ENCODE assay signal across 16 cellular contexts in the genomic region with DNA sequence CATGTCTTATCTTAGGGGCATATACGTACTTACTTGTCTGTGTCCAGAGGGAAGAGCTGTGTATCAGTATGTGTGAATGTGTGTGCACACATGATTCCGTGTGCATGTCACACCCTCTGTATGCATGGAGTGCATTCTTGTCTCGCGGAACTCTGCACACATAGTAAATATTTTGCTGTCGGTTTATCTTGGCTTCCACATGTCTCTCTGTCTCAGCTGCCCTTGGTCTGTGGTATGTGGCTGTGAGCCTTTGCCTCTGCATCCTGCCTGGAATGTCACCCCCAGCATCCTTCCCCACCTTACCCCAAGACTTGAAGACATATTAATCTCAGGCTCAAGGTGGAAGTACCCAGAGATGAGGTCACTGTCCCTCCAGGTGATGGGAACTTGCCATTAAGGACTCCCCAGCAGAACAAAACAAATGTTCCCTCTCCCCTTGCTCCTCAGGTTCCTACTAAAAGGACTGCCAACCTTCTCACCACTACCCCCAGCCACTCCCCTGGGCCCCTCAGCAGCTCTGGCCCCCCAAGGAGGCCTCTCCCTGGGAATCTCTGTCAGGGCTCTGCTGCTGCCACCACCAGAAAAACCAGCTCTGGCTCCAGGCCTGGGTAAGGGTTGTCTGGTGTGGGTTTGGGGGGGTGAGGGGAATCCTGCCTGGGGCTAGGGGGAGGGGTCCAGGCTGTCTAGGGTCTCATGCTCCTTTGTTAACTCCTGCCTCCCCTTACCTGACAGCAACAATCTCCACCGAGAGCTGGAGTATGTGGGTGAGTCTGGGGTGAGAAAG. TPM values are rescaled to one million over a fixed set of nuclear protein-coding genes. Genes with fewer than 3 reads are reported as not detected.
A peak's percentile ranks its signal among the peaks of the same experiment; 100 is the strongest.
DNase-seq lines count a peak whose midpoint lies in the region; ATAC-seq, FAIRE-seq and TF ChIP-seq lines count a peak whose summit lies in the region.
"Had no signal": no experiment of that assay in that cellular context is flagged by ENCODE, and none has a peak within 500 bp of the region (broad histone marks: within the 10 kb centered on the region; RNA-seq: fewer than 3 reads in every experiment).

No MANE protein-coding gene starts in this region.

- DNase-seq in GM23248, result no peak
- peak; percentile 39 for DNase-seq in astrocyte (ENCODE audit: low read depth)
- DNase-seq in fibroblast of the aortic adventitia (ENCODE audit: low read depth), result peak; percentile 45
- peak; percentile 61 for DNase-seq in prostate gland (ENCODE audit: low spot score)
- DNase-seq in iPS-NIHi7 (ENCODE audit: extremely low spot score), result no peak
- DNase-seq in NCI-H128 (lab: John Stamatoyannopoulos, UW; ENCODE audit: unreplicated experiment), result no peak
- no peak for DNase-seq in effector memory CD8-positive, alpha-beta T cell
- no peak for DNase-seq in NOMO-1 treated with dmso at 0.1 percent for 144 hours (lab: John Stamatoyannopoulos, UW; ENCODE audit: unreplicated experiment)
- DNase-seq: NCI-H1694 had no signal

- H4K20me1 ChIP-seq in GM23248 (ENCODE audit: insufficient read depth), result no peaks in the 10 kb centered on the region
- H4K20me1 ChIP-seq in astrocyte (ENCODE audit: insufficient read depth, low read length), result no peaks in the 10 kb centered on the region

- H3K4me1 ChIP-seq in GM23248 (ENCODE audit: insufficient read depth) (peaks cover 70% of the 10 kb centered on the region), astrocyte (ENCODE audit: insufficient read depth, low read length) (peaks cover 35% of the 10 kb centered on the region), prostate gland (replicated peaks) (peaks cover 6% of the 10 kb centered on the region)

- H3K9me3 ChIP-seq in GM23248 (ENCODE audit: low read depth), result no peaks in the 10 kb centered on the region
- no peaks in the 10 kb centered on the region for H3K9me3 ChIP-seq in astrocyte (ENCODE audit: insufficient read depth, low read depth, low read length)
- no peaks in the 10 kb centered on the region for H3K9me3 ChIP-seq in prostate gland
- H3K9me3 ChIP-seq: heart right ventricle had no signal

- 0 out of 2 replicates have a peak overlapping the region, but pooled peaks have one; percentile 17 for H3K9ac ChIP-seq in GM23248
- peak overlapping the region; percentile 38 for H3K9ac ChIP-seq in astrocyte (ENCODE audit: low read length)

- H3K27ac Mint-ChIP-seq in astrocyte (ENCODE audit: unreplicated experiment), result peak overlapping the region; percentile 89
- no peak overlapping the region for H3K27ac Mint-ChIP-seq in effector memory CD8-positive, alpha-beta T cell
- H3K27ac Mint-ChIP-seq: activated naive CD4-positive, alpha-beta T cell treated with anti-CD3 and anti-CD28 coated beads, Interleukin-2, amount 50 U/mL, for 24 hours; stimulated activated effector memory CD8-positive, alpha-beta T cell treated with anti-CD3 and anti-CD28 coated beads, Interleukin-12 subunit alpha, Interleukin-12 subunit beta, amount 100 ng/mL, for 72 hours had no signal

- peaks cover 3% of the 10 kb centered on the region for H3K9me3 Mint-ChIP-seq in astrocyte (ENCODE audit: unreplicated experiment)
- no peaks in the 10 kb centered on the region for H3K9me3 Mint-ChIP-seq in effector memory CD8-positive, alpha-beta T cell
- H3K9me3 Mint-ChIP-seq: activated naive CD4-positive, alpha-beta T cell treated with anti-CD3 and anti-CD28 coated beads, Interleukin-2, amount 50 U/mL, for 24 hours; stimulated activated effector memory CD8-positive, alpha-beta T cell treated with anti-CD3 and anti-CD28 coated beads, Interleukin-12 subunit alpha, Interleukin-12 subunit beta, amount 100 ng/mL, for 72 hours had no signal

- TF ChIP-seq POLR2A in prostate gland (IDR thresholded peaks at IDR 0.05), result peak; percentile 14

- H3K27me3 Mint-ChIP-seq in astrocyte (ENCODE audit: low read depth, unreplicated experiment), result no peaks in the 10 kb centered on the region
- H3K27me3 Mint-ChIP-seq in effector memory CD8-positive, alpha-beta T cell, result peaks cover 6 to 11% of the 10 kb centered on the region in 2 donors
- H3K27me3 Mint-ChIP-seq: activated naive CD4-positive, alpha-beta T cell treated with anti-CD3 and anti-CD28 coated beads, Interleukin-2, amount 50 U/mL, for 24 hours had no signal

- in situ Hi-C loops in GM23248 (cut with MboI), result no loop called here

- peak overlapping the region; percentile 88 for H3K27ac ChIP-seq in GM23248
- H3K27ac ChIP-seq in astrocyte (ENCODE audit: low read depth, low read length), result peak overlapping the region; percentile 58
- H3K27ac ChIP-seq in prostate gland, result peak overlapping the region; percentile 72 to 79

- H3F3A ChIP-seq in GM23248 (ENCODE audit: insufficient read depth), result peaks cover 43% of the 10 kb centered on the region

- FAIRE-seq in astrocyte (lab: Jason Lieb, UNC), result no peak

- intact Hi-C loops in prostate gland (cut with DNase I), result no loop called here

- H3K36me3 Mint-ChIP-seq in astrocyte (ENCODE audit: low read depth, unreplicated experiment), result no peaks in the 10 kb centered on the region
- no peaks in the 10 kb centered on the region for H3K36me3 Mint-ChIP-seq in effector memory CD8-positive, alpha-beta T cell (ENCODE audit: insufficient read depth)
- H3K36me3 Mint-ChIP-seq: activated naive CD4-positive, alpha-beta T cell treated with anti-CD3 and anti-CD28 coated beads, Interleukin-2, amount 50 U/mL, for 24 hours; stimulated activated effector memory CD8-positive, alpha-beta T cell treated with anti-CD3 and anti-CD28 coated beads, Interleukin-12 subunit alpha, Interleukin-12 subunit beta, amount 100 ng/mL, for 72 hours had no signal

- TF ChIP-seq CTCF in astrocyte (IDR thresholded peaks at IDR 0.05; ENCODE audit: insufficient read depth, low read depth, low read length) (no peak), fibroblast of the aortic adventitia (IDR thresholded peaks at IDR 0.05; ENCODE audit: insufficient read depth, low read length) (no peak), prostate gland (IDR thresholded peaks at IDR 0.05) (no peak)

- H3K4me2 ChIP-seq in GM23248 (ENCODE audit: unreplicated experiment) (peak overlapping the region; percentile 42), astrocyte (ENCODE audit: low read length) (peak overlapping the region; percentile 55)

- WGBS in GM23248 (ENCODE audit: low coverage in 1 of 2, low lambda C conversion rate in 2 of 2, missing lambda C conversion rate in 2 of 2), 2 experiments, result 71 to 78% methylated on average over 5 to 6 of the region's 6 CpGs
- 52% methylated on average over 6 of the region's 6 CpGs for WGBS in prostate gland

- H3K4me1 Mint-ChIP-seq in astrocyte (ENCODE audit: low read depth, unreplicated experiment), result peaks cover 71% of the 10 kb centered on the region
- H3K4me1 Mint-ChIP-seq in effector memory CD8-positive, alpha-beta T cell (ENCODE audit: low read depth in 2 of 2), result peaks cover 0 to 2% of the 10 kb centered on the region in 2 donors
- H3K4me1 Mint-ChIP-seq: activated naive CD4-positive, alpha-beta T cell treated with anti-CD3 and anti-CD28 coated beads, Interleukin-2, amount 50 U/mL, for 24 hours; stimulated activated effector memory CD8-positive, alpha-beta T cell treated with anti-CD3 and anti-CD28 coated beads, Interleukin-12 subunit alpha, Interleukin-12 subunit beta, amount 100 ng/mL, for 72 hours had no signal

- H3K4me3 Mint-ChIP-seq in astrocyte (ENCODE audit: unreplicated experiment), result no peak overlapping the region
- no peak overlapping the region for H3K4me3 Mint-ChIP-seq in effector memory CD8-positive, alpha-beta T cell
- H3K4me3 Mint-ChIP-seq: activated naive CD4-positive, alpha-beta T cell treated with anti-CD3 and anti-CD28 coated beads, Interleukin-2, amount 50 U/mL, for 24 hours; stimulated activated effector memory CD8-positive, alpha-beta T cell treated with anti-CD3 and anti-CD28 coated beads, Interleukin-12 subunit alpha, Interleukin-12 subunit beta, amount 100 ng/mL, for 72 hours had no signal

- no peaks in the 10 kb centered on the region for H3K79me2 ChIP-seq in GM23248 (ENCODE audit: insufficient read depth)
- no peaks in the 10 kb centered on the region for H3K79me2 ChIP-seq in astrocyte (ENCODE audit: insufficient read depth, low read length)

- H3K9me2 ChIP-seq in GM23248 (ENCODE audit: insufficient read depth), result no peaks in the 10 kb centered on the region

- H3K36me3 ChIP-seq in GM23248 (ENCODE audit: low read depth), result no peaks in the 10 kb centered on the region
- no peaks in the 10 kb centered on the region for H3K36me3 ChIP-seq in astrocyte (ENCODE audit: insufficient read depth, low read length)
- no peaks in the 10 kb centered on the region for H3K36me3 ChIP-seq in prostate gland
- H3K36me3 ChIP-seq: heart right ventricle had no signal

- H3K27me3 ChIP-seq in GM23248 (replicated peaks; ENCODE audit: insufficient read depth) (no peaks in the 10 kb centered on the region), astrocyte (ENCODE audit: insufficient read depth, low read length) (no peaks in the 10 kb centered on the region), prostate gland (replicated peaks; ENCODE audit: insufficient read depth) (no peaks in the 10 kb centered on the region)

- peak overlapping the region; percentile 69; the same call in 1 of the 2 replicates for H2AFZ ChIP-seq in GM23248
- H2AFZ ChIP-seq in astrocyte (ENCODE audit: low read depth, low read length), result no peak overlapping the region

- H3K4me3 ChIP-seq in GM23248 (no peak overlapping the region), astrocyte (ENCODE audit: insufficient read depth, low read depth, low read length) (no peak overlapping the region), fibroblast of the aortic adventitia (ENCODE audit: low read depth, low read length) (no peak overlapping the region), prostate gland (no peak overlapping the region)
- H3K4me3 ChIP-seq: coronary artery, heart right ventricle, lung had no signal

- no peak for ATAC-seq in effector memory CD8-positive, alpha-beta T cell (replicated peaks)

RNA-seq across cellular contexts. Expression of a gene that starts 5.0 kb away (rescaled TPM):
- total RNA-seq in GM23248 (2014; rRNA removed; shearing (Covaris generic)), result 0.54 TPM in 1 of 2 replicates, not detected in the other
- 0.40 and 0.54 TPM in 2 replicates for polyA plus RNA-seq in GM23248 (2016; fragmentation: Nextera tagmentation; extraction: Ambion mirVana)
- total RNA-seq in astrocyte (1.6 and 1.9 TPM in 2 replicates), fibroblast of the aortic adventitia (ENCODE audit: low replicate concordance) (not detected in 2 replicates), prostate gland (10 to 100 TPM in 1 of 2 donors, 1 to 10 TPM in 1; 9.6 to 18.6 TPM)
- total RNA-seq: osteocyte had no signal

RNA-seq across cellular contexts. Expression of a gene that starts 13.8 kb away (rescaled TPM):
- 3.7 and 5.6 TPM in 2 replicates for total RNA-seq in GM23248 (2014; rRNA removed; shearing (Covaris generic))
- 3.2 and 3.3 TPM in 2 replicates for polyA plus RNA-seq in GM23248 (2016; fragmentation: Nextera tagmentation; extraction: Ambion mirVana)
- 1.5 and 1.8 TPM in 2 replicates for total RNA-seq in astrocyte
- total RNA-seq in fibroblast of the aortic adventitia (ENCODE audit: low replicate concordance), result 0.90 and 1.8 TPM in 2 replicates
- 10 to 100 TPM; 24.8 to 33.3 TPM for total RNA-seq in prostate gland
- total RNA-seq: SK-MEL-5 had no signal

RNA-seq across cellular contexts. Expression of a gene that starts 14.7 kb away (rescaled TPM):
- not detected in 2 replicates for total RNA-seq in GM23248 (2014; rRNA removed; shearing (Covaris generic))
- 0.21 and 0.29 TPM in 2 replicates for polyA plus RNA-seq in GM23248 (2016; fragmentation: Nextera tagmentation; extraction: Ambion mirVana)
- 0.19 and 0.25 TPM in 2 replicates for total RNA-seq in astrocyte
- total RNA-seq in fibroblast of the aortic adventitia (ENCODE audit: low replicate concordance), result not detected in 2 replicates
- 1 to 10 TPM; 3.2 to 5.3 TPM for total RNA-seq in prostate gland
- total RNA-seq: osteocyte, SK-MEL-5 had no signal

RNA-seq across cellular contexts. Expression of a gene that starts 33.4 kb away (rescaled TPM):
- total RNA-seq in GM23248 (2014; rRNA removed; shearing (Covaris generic)), result 32.4 and 35.9 TPM in 2 replicates
- polyA plus RNA-seq in GM23248 (2016; fragmentation: Nextera tagmentation; extraction: Ambion mirVana), result 121 and 125 TPM in 2 replicates
- total RNA-seq in astrocyte (103 and 111 TPM in 2 replicates), fibroblast of the aortic adventitia (ENCODE audit: low replicate concordance) (39.9 and 50.2 TPM in 2 replicates), prostate gland (10 to 100 TPM; 33.6 to 36.0 TPM)

RNA-seq across cellular contexts. Expression of a gene that starts 33.5 kb away (rescaled TPM):
- total RNA-seq in GM23248 (2014; rRNA removed; shearing (Covaris generic)), result 16.6 and 24.3 TPM in 2 replicates
- polyA plus RNA-seq in GM23248 (2016; fragmentation: Nextera tagmentation; extraction: Ambion mirVana), result 30.4 and 30.9 TPM in 2 replicates
- total RNA-seq in astrocyte (25.6 and 25.9 TPM in 2 replicates), fibroblast of the aortic adventitia (ENCODE audit: low replicate concordance) (13.3 and 18.3 TPM in 2 replicates), prostate gland (10 to 100 TPM; 31.1 to 51.7 TPM)

Comparison
In these comparisons a context has a peak if more than half of its experiments do, and no peak if none do; other contexts are left out.
1. DNase-seq: peak in astrocyte (single experiment), fibroblast of the aortic adventitia (single experiment) and prostate gland (single experiment); none in GM23248 (single experiment), iPS-NIHi7 (single experiment), NCI-H128 (single experiment), effector memory CD8-positive, alpha-beta T cell (0 of 3) and NOMO-1 treated with dmso at 0.1 percent for 144 hours (single experiment).
2. Peak in every context shown above with its lines, with median percentiles within 50 percentile points of each other: H3K27ac ChIP-seq.